16 cellular contexts compared by ENCODE assay signal in genomic region chr11:69992943-69993694, GRCh38.
"Had no signal": no experiment of that assay in that cellular context is flagged by ENCODE, and none has a peak within 500 bp of the region (broad histone marks: within the 10 kb centered on the region; RNA-seq: fewer than 3 reads in every experiment).

No MANE protein-coding gene starts in this region.

- H3K36me3 ChIP-seq: neutrophil, suprapubic skin had no signal

- H3K9me3 Mint-ChIP-seq: natural killer cell treated with Interleukin-12 subunit alpha and Interleukin-12 subunit beta and Interleukin-15 and Interleukin-18, amount 100 ng/mL, for 72 hours had no signal

- H3K9ac ChIP-seq: parathyroid adenoma had no signal

- H3K27ac ChIP-seq: foreskin keratinocyte, neutrophil, parathyroid adenoma, suprapubic skin had no signal

- H3K4me3 ChIP-seq: suprapubic skin had no signal

- H3K27ac Mint-ChIP-seq: activated CD4-positive, alpha-beta memory T cell treated with anti-CD3 and anti-CD28 coated beads for 36 hours; activated naive CD8-positive, alpha-beta T cell; activated T-helper 1 cell treated with anti-CD3 and anti-CD28 coated beads, Interleukin-12 subunit alpha, Interleukin-12 subunit beta, Interleukin-2, Interleukin-4 antibody, amounts not matched to agents 30 ng/mL and 10 ng/mL and 1 ng/mL, durations not matched to agents 14 hours and 24 hours and 36 hours; natural killer cell treated with Interleukin-12 subunit alpha and Interleukin-12 subunit beta and Interleukin-15 and Interleukin-18, amount 100 ng/mL, for 72 hours; T-cell; WTC11 had no signal

- DNase-seq: activated CD4-positive, alpha-beta memory T cell treated with anti-CD3 and anti-CD28 coated beads for 36 hours; activated CD4-positive, alpha-beta T cell treated with anti-CD3 and anti-CD28 coated beads for 4 hours; activated T-cell treated with anti-CD3 and anti-CD28 coated beads for 4 hours; glutamatergic neuron; mesendoderm; stimulated activated CD4-positive, alpha-beta T cell treated with anti-CD3 and anti-CD28 coated beads, Interleukin-2, amount 100 ng/mL, for 24 hours; stimulated activated naive CD4-positive, alpha-beta T cell treated with Interleukin-2 at 50 U/mL for 16 hours; T-cell had no signal

- H3K4me3 Mint-ChIP-seq: activated CD4-positive, alpha-beta memory T cell treated with anti-CD3 and anti-CD28 coated beads for 36 hours; activated naive CD8-positive, alpha-beta T cell; activated T-helper 1 cell treated with anti-CD3 and anti-CD28 coated beads, Interleukin-12 subunit alpha, Interleukin-12 subunit beta, Interleukin-2, Interleukin-4 antibody, amounts not matched to agents 30 ng/mL and 10 ng/mL and 1 ng/mL, durations not matched to agents 14 hours and 24 hours and 36 hours; natural killer cell treated with Interleukin-12 subunit alpha and Interleukin-12 subunit beta and Interleukin-15 and Interleukin-18, amount 100 ng/mL, for 72 hours; T-cell; WTC11 had no signal

- H3K4me1 ChIP-seq: foreskin keratinocyte, parathyroid adenoma, suprapubic skin had no signal

- H3K36me3 Mint-ChIP-seq: natural killer cell treated with Interleukin-12 subunit alpha and Interleukin-12 subunit beta and Interleukin-15 and Interleukin-18, amount 100 ng/mL, for 72 hours; T-cell had no signal

- ATAC-seq: foreskin keratinocyte; natural killer cell treated with Interleukin-12 subunit alpha and Interleukin-12 subunit beta and Interleukin-15 and Interleukin-18, amount 100 ng/mL, for 72 hours; T-cell; WTC11 had no signal

- H3K9me3 ChIP-seq: neutrophil, suprapubic skin had no signal

- H3K4me1 Mint-ChIP-seq: T-cell, WTC11 had no signal
